12 cellular contexts compared by ENCODE assay signal in genomic region chr2:33391582-33392255, GRCh38.
"Had no signal": no experiment of that assay in that cellular context is flagged by ENCODE, and none has a peak within 500 bp of the region (broad histone marks: within the 10 kb centered on the region; RNA-seq: fewer than 3 reads in every experiment).

No MANE protein-coding gene starts in this region.

- H3K9me3 ChIP-seq: prostate gland, upper lobe of right lung had no signal

- H3K36me3 ChIP-seq: breast epithelium, prostate gland, upper lobe of right lung had no signal

- DNase-seq: activated CD8-positive, alpha-beta memory T cell treated with anti-CD3 and anti-CD28 coated beads, Interleukin-2, amount 10 ng/mL, durations not matched to agents 7 days and 5 days; activated gamma-delta T cell; activated T-cell treated with anti-CD3 and anti-CD28 coated beads, Interleukin-2, amount 50 U/mL, for 48 hours; dorsolateral prefrontal cortex; natural killer cell; occipital lobe; stimulated activated CD4-positive, alpha-beta T cell treated with anti-CD3 and anti-CD28 coated beads, Interleukin-2, amount 100 ng/mL, for 48 hours; stimulated activated naive CD8-positive, alpha-beta T cell treated with anti-CD3 and anti-CD28 coated beads, Interleukin-15, Interleukin-2, amounts not matched to agents 100 U/mL and 50 U/mL, for 24 hours; upper lobe of right lung had no signal

- H3K27me3 ChIP-seq: breast epithelium, dorsolateral prefrontal cortex, upper lobe of right lung had no signal

- H3K27ac ChIP-seq: breast epithelium, prostate gland, upper lobe of right lung had no signal

- ATAC-seq: activated CD8-positive, alpha-beta memory T cell treated with anti-CD3 and anti-CD28 coated beads, Interleukin-2, amount 10 ng/mL, durations not matched to agents 7 days and 5 days; esophagus mucosa; natural killer cell; stimulated activated naive CD8-positive, alpha-beta T cell treated with anti-CD3 and anti-CD28 coated beads, Interleukin-15, Interleukin-2, amounts not matched to agents 100 U/mL and 50 U/mL, for 24 hours; upper lobe of right lung had no signal

- H3K4me3 ChIP-seq: breast epithelium, dorsolateral prefrontal cortex, prostate gland, upper lobe of right lung had no signal

- H3K4me1 ChIP-seq: breast epithelium, prostate gland, upper lobe of right lung had no signal
